ENCODE assay signal across 17 cellular contexts in the genomic region with DNA sequence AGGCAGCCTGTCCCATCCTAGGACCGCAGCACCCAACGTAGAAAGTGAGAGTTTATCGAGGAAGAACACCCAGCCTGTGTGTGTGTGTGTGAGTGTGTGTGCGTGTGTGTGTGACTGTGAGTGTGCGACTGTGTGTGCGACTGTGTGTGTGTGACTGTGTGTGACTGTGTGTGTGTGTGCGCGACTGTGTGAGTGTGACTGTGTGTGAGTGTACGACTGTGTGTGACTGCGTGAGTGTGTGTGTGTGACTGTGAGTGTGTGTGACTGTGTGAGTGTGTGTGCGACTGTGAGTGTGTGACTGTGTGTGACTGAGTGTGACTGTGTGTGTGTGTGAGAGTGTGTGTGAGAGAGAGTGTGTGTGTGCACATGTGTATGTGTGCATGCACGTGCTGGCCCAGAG. TPM values are rescaled to one million over a fixed set of nuclear protein-coding genes. Genes with fewer than 3 reads are reported as not detected.
DNase-seq lines count a peak whose midpoint lies in the region; ATAC-seq, FAIRE-seq and TF ChIP-seq lines count a peak whose summit lies in the region.
"Had no signal": no experiment of that assay in that cellular context is flagged by ENCODE, and none has a peak within 500 bp of the region (broad histone marks: within the 10 kb centered on the region; RNA-seq: fewer than 3 reads in every experiment).

No MANE protein-coding gene starts in this region.

- H3K18ac ChIP-seq in mesenchymal stem cell (ENCODE audit: low read depth in 1 of 2, low read length in 2 of 2), result no peak overlapping the region

- H3K27ac Mint-ChIP-seq in activated CD4-positive, alpha-beta T cell treated with anti-CD3 and anti-CD28 coated beads, Interleukin-2, amount 10 ng/mL, durations not matched to agents 7 days and 5 days, result peak overlapping the region; percentile 4
- H3K27ac Mint-ChIP-seq: CD14-positive monocyte had no signal

- no peaks in the 10 kb centered on the region for H3K9me3 Mint-ChIP-seq in activated CD4-positive, alpha-beta T cell treated with anti-CD3 and anti-CD28 coated beads, Interleukin-2, amount 10 ng/mL, durations not matched to agents 7 days and 5 days
- H3K9me3 Mint-ChIP-seq: H9 had no signal

- no peak overlapping the region for H2BK12ac ChIP-seq in mesenchymal stem cell (ENCODE audit: low read length in 2 of 2)

- no peak overlapping the region for H2BK5ac ChIP-seq in mesenchymal stem cell (ENCODE audit: low read depth, low read length, poor library complexity, severe bottlenecking)

- H3K36me3 ChIP-seq in K562 (ENCODE audit: control insufficient read depth, insufficient read depth, low read length) (no peaks in the 10 kb centered on the region), mesenchymal stem cell (ENCODE audit: control insufficient read depth in 1 of 2, insufficient read depth in 2 of 2, low read depth in 1 of 2, low read length in 2 of 2) (peaks cover 0 to 6% of the 10 kb centered on the region in 2 experiments)

- H2AK5ac ChIP-seq in mesenchymal stem cell (ENCODE audit: low read length, severe bottlenecking), result no peak overlapping the region

- H3K4me3 Mint-ChIP-seq in activated CD4-positive, alpha-beta T cell treated with anti-CD3 and anti-CD28 coated beads, Interleukin-2, amount 10 ng/mL, durations not matched to agents 7 days and 5 days, result no peak overlapping the region
- H3K4me3 Mint-ChIP-seq: CD14-positive monocyte, H9 had no signal

- no peak for DNase-seq in activated CD4-positive, alpha-beta T cell treated with anti-CD3 and anti-CD28 coated beads, Interleukin-2, amount 10 ng/mL, durations not matched to agents 7 days and 5 days
- no peak for DNase-seq in activated CD4-positive, alpha-beta T cell treated with anti-CD3 and anti-CD28 coated beads, Interleukin-2, amount 50 U/mL, for 1 hour
- DNase-seq in K562 (ENCODE audit: extremely low read depth in 1 of 4, low spot score in 3 of 4) (no peak), mesenchymal stem cell (no peak), urothelium cell line (ENCODE audit: low spot score) (no peak), omental fat pad (ENCODE audit: low spot score) (no peak), ACHN (no peak), Kasumi-1 (lab: John Stamatoyannopoulos, UW) (no peak)
- DNase-seq: DMS79 treated with DMSO at 0.1 percent for 48 hours, MV-4-11, NCI-H2107, NCI-H510A treated with DMSO at 0.1 percent for 48 hours, NCI-H774, SHP77 had no signal

- H3K4me2 ChIP-seq in K562 (ENCODE audit: insufficient read depth, low read length), result no peak overlapping the region
- no peak overlapping the region for H3K4me2 ChIP-seq in mesenchymal stem cell (ENCODE audit: low read length, poor library complexity, severe bottlenecking)

- intact Hi-C loops in K562 (cut with micrococcal nuclease), result loop anchor here (2.0 kb wide), 1 partner anchor 109 kb away; no protein-coding TSS in a partner anchor

- H2BK15ac ChIP-seq in mesenchymal stem cell (ENCODE audit: low read depth, poor library complexity, severe bottlenecking), result no peak overlapping the region

- no peaks in the 10 kb centered on the region for H3K9me3 ChIP-seq in K562 (replicated peaks; ENCODE audit: control insufficient read depth, insufficient read depth, low read depth, low read length)
- no peaks in the 10 kb centered on the region for H3K9me3 ChIP-seq in mesenchymal stem cell (ENCODE audit: control insufficient read depth, low read length)

- FAIRE-seq in K562 (lab: Jason Lieb, UNC) (peak; percentile 54), urothelium cell line (lab: Jason Lieb, UNC) (peak; percentile 93)

- H3K9me1 ChIP-seq in K562 (ENCODE audit: control insufficient read depth, insufficient read depth, low read length), result no peaks in the 10 kb centered on the region

- no peak overlapping the region for H4K8ac ChIP-seq in mesenchymal stem cell (ENCODE audit: low read length)

- TF ChIP-seq CTCF in K562 (IDR thresholded peaks at IDR 0.05 in 2 of 3, conservative IDR thresholded peaks at IDR 0.05 in 1 of 3; ENCODE audit: insufficient read depth in 2 of 3, low read depth in 1 of 3, low read length in 3 of 3) (no peak), omental fat pad (IDR thresholded peaks at IDR 0.05) (no peak)

- H3K4ac ChIP-seq in mesenchymal stem cell (ENCODE audit: low read depth in 1 of 2, low read length in 2 of 2), result no peak overlapping the region

- H4K91ac ChIP-seq in mesenchymal stem cell (ENCODE audit: low read length), result peak overlapping the region; percentile 29

- no peak for TF ChIP-seq RAD21 in K562 (CRISPR knock-in tag; conservative IDR thresholded peaks at IDR 0.05 in 1 of 2, IDR thresholded peaks at IDR 0.05 in 1 of 2)

- H3K9ac ChIP-seq in K562 (ENCODE audit: insufficient read depth in 1 of 2, low read depth in 2 of 2, low read length in 2 of 2) (no peak overlapping the region), mesenchymal stem cell (ENCODE audit: low read length) (no peak overlapping the region)

- TF ChIP-seq EP300 in K562 (IDR thresholded peaks at IDR 0.05; ENCODE audit: low read length), result no peak

- H3K4me1 Mint-ChIP-seq in activated CD4-positive, alpha-beta T cell treated with anti-CD3 and anti-CD28 coated beads, Interleukin-2, amount 10 ng/mL, durations not matched to agents 7 days and 5 days, result peaks cover 10% of the 10 kb centered on the region

- no peak for TF ChIP-seq POLR2A in K562 (conservative IDR thresholded peaks at IDR 0.05)

- no TSS peak for BruUV-seq in K562 (replicated peaks; lab: Mats Ljungman, UMichigan)

- H3K27ac ChIP-seq in K562 (ENCODE audit: extremely low read depth, low read depth, low read length) (no peak overlapping the region), mesenchymal stem cell (ENCODE audit: low read length, poor library complexity, severe bottlenecking) (no peak overlapping the region)
- H3K27ac ChIP-seq: 22Rv1 had no signal

- H3K4me3 ChIP-seq in K562 (no peak overlapping the region), mesenchymal stem cell (ENCODE audit: insufficient read depth in 1 of 2, low read depth in 1 of 2, low read length in 2 of 2) (no peak overlapping the region)

- H3K79me1 ChIP-seq in mesenchymal stem cell (replicated peaks; ENCODE audit: low read length, poor library complexity, severe bottlenecking), result no peaks in the 10 kb centered on the region

- H3K36me3 Mint-ChIP-seq in activated CD4-positive, alpha-beta T cell treated with anti-CD3 and anti-CD28 coated beads, Interleukin-2, amount 10 ng/mL, durations not matched to agents 7 days and 5 days (ENCODE audit: low read depth), result no peaks in the 10 kb centered on the region
- H3K36me3 Mint-ChIP-seq: CD14-positive monocyte had no signal

- POLR2A ChIA-PET in activated CD4-positive, alpha-beta T cell treated with anti-CD3 and anti-CD28 coated beads, Interleukin-2, amount 10 ng/mL, durations not matched to agents 7 days and 5 days (lab: Charles Lee), result no interaction called here
- POLR2A ChIA-PET in K562 (lab: Yijun Ruan, JAX), result no interaction called here

- in situ Hi-C loops in K562 (cut with MboI) (no loop called here), ACHN (cut with HindIII; ENCODE audit: low pct_ligation_motif_present, low pct_unique_long_range_greater_than_20kb, low sequenced_read_pairs) (no loop called here)

- H3K79me2 ChIP-seq in K562 (ENCODE audit: control insufficient read depth, insufficient read depth, low read length), result no peaks in the 10 kb centered on the region

- no peak overlapping the region for H2BK120ac ChIP-seq in mesenchymal stem cell (ENCODE audit: low read depth, low read length)

- WGBS in K562 (ENCODE audit: insufficient coverage, low coverage, missing lambda C conversion rate), result 90% methylated on average over 12 of the region's 12 CpGs
- 97% methylated on average over 12 of the region's 12 CpGs for WGBS in mesenchymal stem cell

- 0 out of 2 replicates have a peak overlapping the region, but pooled peaks have one; percentile 4 for H2AFZ ChIP-seq in K562 (ENCODE audit: low read depth, low read length)
- H2AFZ ChIP-seq in mesenchymal stem cell (ENCODE audit: low read depth, low read length), result no peak overlapping the region

- H3K23ac ChIP-seq in mesenchymal stem cell (ENCODE audit: low read length in 2 of 2), result peak overlapping the region in 1 of 2 experiments; percentile 18

- peaks cover 0 to 30% of the 10 kb centered on the region in 2 experiments; a peak in 2 of 5 replicates for H3K4me1 ChIP-seq in K562 (replicated peaks in 1 of 2; ENCODE audit: control insufficient read depth in 2 of 2, insufficient read depth in 2 of 2, low read length in 2 of 2)
- H3K4me1 ChIP-seq in mesenchymal stem cell (ENCODE audit: control insufficient read depth, insufficient read depth, low read depth, low read length), result peaks cover 21% of the 10 kb centered on the region

- H3K27me3 ChIP-seq in K562 (ENCODE audit: control insufficient read depth in 2 of 2, insufficient read depth in 2 of 2, low read length in 2 of 2), result no peaks in the 10 kb centered on the region
- peaks cover 9 to 21% of the 10 kb centered on the region in 2 experiments for H3K27me3 ChIP-seq in mesenchymal stem cell (ENCODE audit: control insufficient read depth in 1 of 2, insufficient read depth in 1 of 2, low read length in 2 of 2)

- no peaks in the 10 kb centered on the region for H4K20me1 ChIP-seq in K562 (replicated peaks; ENCODE audit: control insufficient read depth, insufficient read depth, low read length)

- no peak overlapping the region for H3K14ac ChIP-seq in mesenchymal stem cell (ENCODE audit: low read length in 2 of 2)

- no peaks in the 10 kb centered on the region for H3K27me3 Mint-ChIP-seq in activated CD4-positive, alpha-beta T cell treated with anti-CD3 and anti-CD28 coated beads, Interleukin-2, amount 10 ng/mL, durations not matched to agents 7 days and 5 days

- ATAC-seq in K562 (no peak), omental fat pad (ENCODE audit: low FRiP score) (no peak)

- CTCF ChIA-PET in activated CD4-positive, alpha-beta T cell treated with anti-CD3 and anti-CD28 coated beads, Interleukin-2, amount 10 ng/mL, durations not matched to agents 7 days and 5 days (lab: Charles Lee), result no interaction called here
- CTCF ChIA-PET in K562 (lab: Yijun Ruan, JAX; ENCODE audit: low intra/inter-chr PET ratio), result interaction anchor here (0.6 to 1.5 kb wide), 2 partner anchors 104 to 108 kb away, joined by 3 to 8 read pairs; no protein-coding TSS in a partner anchor

RNA-seq across cellular contexts. Expression of gene DLL4, which starts 15.1 kb away (rescaled TPM):
- not detected for total RNA-seq in activated CD4-positive, alpha-beta T cell treated with anti-CD3 and anti-CD28 coated beads, Interleukin-2, amount 10 ng/mL, durations not matched to agents 7 days and 5 days
- 3.0 and 5.4 TPM in 2 replicates for total RNA-seq in K562 (2011; cell fraction: chromatin; rRNA removed; ENCODE audit: low replicate concordance)
- 5.5 and 6.0 TPM in 2 replicates for total RNA-seq in K562 (2011; cell fraction: nucleolus; rRNA removed)
- total RNA-seq in K562 (2011; cell fraction: nucleoplasm; rRNA removed), result 2.8 and 3.7 TPM in 2 replicates
- total RNA-seq in K562 (2014; rRNA removed) (0.59 and 0.78 TPM in 2 replicates), K562 (2014; rRNA removed; fragmentation: Illumina TruSeq; extraction: Trizol) (0.26 and 0.40 TPM in 2 replicates), K562 (2015; rRNA removed; fragmentation: Illumina TruSeq; extraction: Trizol) (0.43 and 0.60 TPM in 2 replicates), K562 (2021) (1.1 and 1.3 TPM in 2 replicates), omental fat pad (10 to 100 TPM in 2 of 4 donors, 1 to 10 TPM in 2; 5.8 to 27.6 (median 10.1) TPM)
- polyA plus RNA-seq in K562 (2011; rRNA removed) (0.40 and 0.77 TPM in 2 replicates), K562 (2014; fragmentation: Illumina TruSeq; extraction: Trizol) (0.42 and 0.62 TPM in 2 replicates), K562 (2014; fragmentation: Nextera tagmentation; extraction: Ambion mirVana) (under 1 TPM in 1 of 2 experiments, not detected in 1; 0.04 TPM), K562 (2014; rRNA removed) (0.30 and 0.89 TPM in 2 replicates)
- 0.46 and 0.75 TPM in 2 replicates for polyA plus RNA-seq in K562 (2011; cell fraction: cytosol; rRNA removed)
- polyA plus RNA-seq in K562 (2011; cell fraction: nucleus; rRNA removed), result 2.3 and 2.4 TPM in 2 replicates
- polyA plus RNA-seq in K562 (2012), result 0.30 and 0.60 TPM in 2 replicates
- polyA minus RNA-seq in K562 (2011; rRNA and poly(A)+ RNA removed), result 0.53 and 0.54 TPM in 2 replicates
- polyA minus RNA-seq in K562 (2011; cell fraction: cytosol; rRNA and poly(A)+ RNA removed), result 0.57 and 0.64 TPM in 2 replicates
- polyA minus RNA-seq in K562 (2011; cell fraction: nucleus; rRNA and poly(A)+ RNA removed), result 2.0 and 3.0 TPM in 2 replicates
- polyA plus RNA-seq in mesenchymal stem cell (2013, experiment 1 of 2), result 25.3 TPM
- polyA plus RNA-seq in mesenchymal stem cell (2013, experiment 2 of 2), result 25.3 TPM
- polyA plus RNA-seq: CD14-positive monocyte had no signal

RNA-seq across cellular contexts. Expression of gene VPS18, which starts 19.8 kb away (rescaled TPM):
- total RNA-seq in activated CD4-positive, alpha-beta T cell treated with anti-CD3 and anti-CD28 coated beads, Interleukin-2, amount 10 ng/mL, durations not matched to agents 7 days and 5 days, result 10 to 100 TPM; 16.2 to 16.6 TPM
- total RNA-seq in K562 (2011; cell fraction: chromatin; rRNA removed; ENCODE audit: low replicate concordance), result 9.0 and 33.9 TPM in 2 replicates
- total RNA-seq in K562 (2011; cell fraction: nucleolus; rRNA removed), result 25.9 and 30.9 TPM in 2 replicates
- 9.9 and 14.4 TPM in 2 replicates for total RNA-seq in K562 (2011; cell fraction: nucleoplasm; rRNA removed)
- 17.3 and 20.0 TPM in 2 replicates for total RNA-seq in K562 (2014; rRNA removed)
- 4.3 and 5.3 TPM in 2 replicates for total RNA-seq in K562 (2014; rRNA removed; fragmentation: Illumina TruSeq; extraction: Trizol)
- total RNA-seq in K562 (2015; rRNA removed; fragmentation: Illumina TruSeq; extraction: Trizol), result 14.6 and 14.7 TPM in 2 replicates
- 19.9 and 20.8 TPM in 2 replicates for total RNA-seq in K562 (2021)
- polyA plus RNA-seq in K562 (2011; rRNA removed), result 5.9 and 9.0 TPM in 2 replicates
- polyA plus RNA-seq in K562 (2011; cell fraction: cytosol; rRNA removed), result 8.9 and 18.1 TPM in 2 replicates
- 9.1 and 13.6 TPM in 2 replicates for polyA plus RNA-seq in K562 (2011; cell fraction: nucleus; rRNA removed)
- polyA plus RNA-seq in K562 (2012), result 14.0 and 19.3 TPM in 2 replicates
- polyA plus RNA-seq in K562 (2014; fragmentation: Illumina TruSeq; extraction: Trizol), result 9.5 and 11.8 TPM in 2 replicates
- polyA plus RNA-seq in K562 (2014; fragmentation: Nextera tagmentation; extraction: Ambion mirVana), result under 1 TPM; 0.73 to 0.88 TPM
- 8.5 and 9.9 TPM in 2 replicates for polyA plus RNA-seq in K562 (2014; rRNA removed)
- 15.1 and 21.7 TPM in 2 replicates for polyA minus RNA-seq in K562 (2011; rRNA and poly(A)+ RNA removed)
- 17.4 and 23.2 TPM in 2 replicates for polyA minus RNA-seq in K562 (2011; cell fraction: cytosol; rRNA and poly(A)+ RNA removed)
- polyA minus RNA-seq in K562 (2011; cell fraction: nucleus; rRNA and poly(A)+ RNA removed), result 7.5 and 10.6 TPM in 2 replicates
- 30.6 TPM for polyA plus RNA-seq in mesenchymal stem cell (2013, experiment 1 of 2)
- polyA plus RNA-seq in mesenchymal stem cell (2013, experiment 2 of 2), result 29.8 TPM
- total RNA-seq in omental fat pad, result 10 to 100 TPM; 25.2 to 32.9 (median 28.9) TPM

RNA-seq across cellular contexts. Expression of gene CHAC1, which starts 39.3 kb away (rescaled TPM):
- 1 to 10 TPM; 4.7 to 6.7 TPM for total RNA-seq in activated CD4-positive, alpha-beta T cell treated with anti-CD3 and anti-CD28 coated beads, Interleukin-2, amount 10 ng/mL, durations not matched to agents 7 days and 5 days
- 6.0 and 19.1 TPM in 2 replicates for total RNA-seq in K562 (2011; cell fraction: chromatin; rRNA removed; ENCODE audit: low replicate concordance)
- 22.9 and 29.7 TPM in 2 replicates for total RNA-seq in K562 (2011; cell fraction: nucleolus; rRNA removed)
- total RNA-seq in K562 (2011; cell fraction: nucleoplasm; rRNA removed), result 12.4 and 15.8 TPM in 2 replicates
- total RNA-seq in K562 (2014; rRNA removed) (33.2 and 36.8 TPM in 2 replicates), K562 (2014; rRNA removed; fragmentation: Illumina TruSeq; extraction: Trizol) (6.3 and 7.5 TPM in 2 replicates), K562 (2015; rRNA removed; fragmentation: Illumina TruSeq; extraction: Trizol) (0.19 and 0.47 TPM in 2 replicates), K562 (2021) (29.6 and 33.3 TPM in 2 replicates), omental fat pad (10 to 100 TPM in 2 of 4 donors, 1 to 10 TPM in 1, under 1 TPM in 1; 0.63 to 63.6 (median 13.4) TPM)
- polyA plus RNA-seq in K562 (2011; rRNA removed) (7.1 and 16.0 TPM in 2 replicates), K562 (2014; fragmentation: Illumina TruSeq; extraction: Trizol) (15.1 and 32.3 TPM in 2 replicates), K562 (2014; fragmentation: Nextera tagmentation; extraction: Ambion mirVana) (1 to 10 TPM; 2.5 to 4.4 TPM), K562 (2014; rRNA removed) (33.6 and 39.0 TPM in 2 replicates)
- 20.6 and 22.9 TPM in 2 replicates for polyA plus RNA-seq in K562 (2011; cell fraction: cytosol; rRNA removed)
- polyA plus RNA-seq in K562 (2011; cell fraction: nucleus; rRNA removed), result 10.7 and 11.2 TPM in 2 replicates
- polyA plus RNA-seq in K562 (2012), result 2.9 and 41.9 TPM in 2 replicates
- polyA minus RNA-seq in K562 (2011; rRNA and poly(A)+ RNA removed), result 3.5 and 5.5 TPM in 2 replicates
- 4.1 and 13.5 TPM in 2 replicates for polyA minus RNA-seq in K562 (2011; cell fraction: cytosol; rRNA and poly(A)+ RNA removed)
- 5.0 and 7.7 TPM in 2 replicates for polyA minus RNA-seq in K562 (2011; cell fraction: nucleus; rRNA and poly(A)+ RNA removed)
- 88.1 TPM for polyA plus RNA-seq in mesenchymal stem cell (2013, experiment 1 of 2)
- 81.3 TPM for polyA plus RNA-seq in mesenchymal stem cell (2013, experiment 2 of 2)
- polyA plus RNA-seq: CD14-positive monocyte had no signal

RNA-seq across cellular contexts. Expression of gene RHOV, which starts 40.0 kb away (rescaled TPM):
- total RNA-seq in activated CD4-positive, alpha-beta T cell treated with anti-CD3 and anti-CD28 coated beads, Interleukin-2, amount 10 ng/mL, durations not matched to agents 7 days and 5 days, result not detected
- total RNA-seq in K562 (2011; cell fraction: chromatin; rRNA removed; ENCODE audit: low replicate concordance), result 1.1 and 1.9 TPM in 2 replicates
- 1.8 TPM in 2 replicates for total RNA-seq in K562 (2011; cell fraction: nucleolus; rRNA removed)
- 1.0 and 1.1 TPM in 2 replicates for total RNA-seq in K562 (2011; cell fraction: nucleoplasm; rRNA removed)
- total RNA-seq in K562 (2014; rRNA removed) (2.0 and 2.2 TPM in 2 replicates), K562 (2014; rRNA removed; fragmentation: Illumina TruSeq; extraction: Trizol) (0.73 and 1.1 TPM in 2 replicates), K562 (2015; rRNA removed; fragmentation: Illumina TruSeq; extraction: Trizol) (0.45 and 0.72 TPM in 2 replicates), K562 (2021) (1.9 and 2.0 TPM in 2 replicates), omental fat pad (not detected)
- polyA plus RNA-seq in K562 (2011; rRNA removed) (1.1 and 1.2 TPM in 2 replicates), K562 (2014; fragmentation: Illumina TruSeq; extraction: Trizol) (1.1 TPM in 2 replicates), K562 (2014; fragmentation: Nextera tagmentation; extraction: Ambion mirVana) (under 1 TPM; 0.08 to 0.18 TPM), K562 (2014; rRNA removed) (1.4 and 2.6 TPM in 2 replicates)
- 1.3 and 2.4 TPM in 2 replicates for polyA plus RNA-seq in K562 (2011; cell fraction: cytosol; rRNA removed)
- polyA plus RNA-seq in K562 (2011; cell fraction: nucleus; rRNA removed), result 1.0 and 1.1 TPM in 2 replicates
- polyA plus RNA-seq in K562 (2012), result 0.51 and 1.3 TPM in 2 replicates
- polyA minus RNA-seq in K562 (2011; rRNA and poly(A)+ RNA removed), result 0.77 and 1.3 TPM in 2 replicates
- 1.4 TPM in 1 of 2 replicates, not detected in the other for polyA minus RNA-seq in K562 (2011; cell fraction: cytosol; rRNA and poly(A)+ RNA removed)
- 1.1 and 1.3 TPM in 2 replicates for polyA minus RNA-seq in K562 (2011; cell fraction: nucleus; rRNA and poly(A)+ RNA removed)
- 0.06 TPM for polyA plus RNA-seq in mesenchymal stem cell (2013, experiment 1 of 2)
- polyA plus RNA-seq in mesenchymal stem cell (2013, experiment 2 of 2), result 0.04 TPM
- polyA plus RNA-seq: CD14-positive monocyte had no signal
